ENCODE assay signal across 1 cellular context in genomic region chr12:31778687-31779086, GRCh38.
TF ChIP-seq lines count a peak whose summit lies in the region.

No MANE protein-coding gene starts in this region.

TF ChIP-seq in endothelial cell of umbilical vein, 7 proteins besides CTCF, POLR2A, EP300 and RAD21:
- TF ChIP-seq MAX (IDR thresholded peaks at IDR 0.05; ENCODE audit: insufficient read depth, insufficient read length): no peak
- no peak for TF ChIP-seq EZH2 (IDR thresholded peaks at IDR 0.05; ENCODE audit: borderline replicate concordance, low read depth, low read length, severe bottlenecking)
TF ChIP-seq in endothelial cell of umbilical vein: peak in this region for 0.
